ENCODE assay signal across 20 cellular contexts in genomic region chr1:239243003-239243402, GRCh38.
DNase-seq lines count a peak whose midpoint lies in the region; ATAC-seq and TF ChIP-seq lines count a peak whose summit lies in the region.
"Had no signal": no experiment of that assay in that cellular context is flagged by ENCODE, and none has a peak within 500 bp of the region (broad histone marks: within the 10 kb centered on the region; RNA-seq: fewer than 3 reads in every experiment).

No MANE protein-coding gene starts in this region.

- ATAC-seq in WTC11 (peak; percentile 95), GM21717 (IDR thresholded peaks at IDR 0.05; ENCODE audit: unreplicated experiment) (no peak)

- H3K4me1 Mint-ChIP-seq in H9 (peaks cover 18 to 21% of the 10 kb centered on the region in 2 experiments), WTC11 (peaks cover 28% of the 10 kb centered on the region)
- H3K4me1 Mint-ChIP-seq: CD8-positive, alpha-beta memory T cell had no signal

- peak overlapping the region; percentile 47 for H3K4me2 ChIP-seq in H9 (ENCODE audit: insufficient read depth, insufficient read length, low read length)
- no peak overlapping the region for H3K4me2 ChIP-seq in MM.1S (ENCODE audit: low read depth, low read length)
- H3K4me2 ChIP-seq in mesendoderm (ENCODE audit: low read length), result no peak overlapping the region

- POLR2A ChIA-PET in WTC11 (lab: Charles Lee), result no interaction called here

- H3T11ph ChIP-seq in H9 (ENCODE audit: low read length), result no peak overlapping the region

- H3K23me2 ChIP-seq in H9 (ENCODE audit: insufficient read length, low read depth, low read length, poor library complexity, severe bottlenecking), result no peaks in the 10 kb centered on the region

- H4K8ac ChIP-seq in H9 (replicated peaks; ENCODE audit: insufficient read length, low read depth, low read length) (no peak overlapping the region), mesendoderm (ENCODE audit: low read depth, low read length) (no peak overlapping the region)

- peak overlapping the region in 1 of 2 experiments; percentile 2; a peak in 1 of 5 replicates for H3K4me3 Mint-ChIP-seq in H9
- H3K4me3 Mint-ChIP-seq in WTC11, result peak overlapping the region; percentile 36
- H3K4me3 Mint-ChIP-seq: CD8-positive, alpha-beta memory T cell had no signal

- H4K5ac ChIP-seq in H9 (ENCODE audit: insufficient read length, low read depth, low read length), result no peak overlapping the region
- no peak overlapping the region for H4K5ac ChIP-seq in mesendoderm (ENCODE audit: low read length)

- H2BK120ac ChIP-seq in H9 (ENCODE audit: low read depth, low read length, poor library complexity, severe bottlenecking) (no peak overlapping the region), mesendoderm (ENCODE audit: low read depth, low read length) (no peak overlapping the region)

- no peak overlapping the region for H3K23ac ChIP-seq in H9 (ENCODE audit: insufficient read length, low read depth, low read length)
- no peak overlapping the region for H3K23ac ChIP-seq in mesendoderm (ENCODE audit: low read length)

- H3K4me3 ChIP-seq in MM.1S (ENCODE audit: low read length) (no peak overlapping the region), mesendoderm (ENCODE audit: low read length) (no peak overlapping the region)
- H3K4me3 ChIP-seq: SK-N-MC had no signal

- H2AK5ac ChIP-seq in H9 (ENCODE audit: insufficient read length, low read length) (no peak overlapping the region), mesendoderm (ENCODE audit: low read length) (no peak overlapping the region)

- DNase-seq in H9, result peak; percentile 36
- DNase-seq in MM.1S, result peak; percentile 37
- DNase-seq in WTC11 (ENCODE audit: low spot score), result no peak
- peak; percentile 28 for DNase-seq in mesendoderm
- DNase-seq in G401 (ENCODE audit: low spot score), result no peak
- DNase-seq in NCI-H748 (lab: John Stamatoyannopoulos, UW; ENCODE audit: unreplicated experiment), result no peak
- DNase-seq: C1 segment of cervical spinal cord; CD8-positive, alpha-beta memory T cell; DMS53; EL; HCEC 1CT; KBM-7; NCI-H1092 treated with DMSO at 0.1 percent for 48 hours; NCI-H2081; NCI-H2171 treated with DMSO at 0.1 percent for 48 hours; NCI-H446; NCI-H748 treated with DMSO at 0.1 percent for 48 hours; SHP77 had no signal

- H3K9ac ChIP-seq in H9 (ENCODE audit: extremely low read depth, insufficient read length, low read length), result no peak overlapping the region
- no peak overlapping the region for H3K9ac ChIP-seq in MM.1S (ENCODE audit: low read length)
- no peak overlapping the region for H3K9ac ChIP-seq in mesendoderm (ENCODE audit: low read length)

- no peak overlapping the region for H2BK20ac ChIP-seq in H9 (ENCODE audit: low read depth, low read length, poor library complexity, severe bottlenecking)

- H2BK12ac ChIP-seq in H9 (ENCODE audit: insufficient read length, low read depth, low read length), result no peak overlapping the region

- H4K91ac ChIP-seq in H9 (ENCODE audit: insufficient read length, low read depth, low read length), result no peak overlapping the region

- H3F3A ChIP-seq in MM.1S (ENCODE audit: insufficient read depth, low read length), result no peaks in the 10 kb centered on the region

- WGBS in H9 (ENCODE audit: extremely low coverage, insufficient read length, low lambda C conversion rate), result no CpG with 5 or more reads among the region's 2 CpGs
- WGBS in mesendoderm (ENCODE audit: extremely low coverage, insufficient coverage, low lambda C conversion rate), result no CpG with 5 or more reads among the region's 2 CpGs

- no peak overlapping the region for H2BK15ac ChIP-seq in H9 (ENCODE audit: low read depth, low read length)
- no peak overlapping the region for H2BK15ac ChIP-seq in mesendoderm (replicated peaks; ENCODE audit: low read depth)

- peak overlapping the region; percentile 66 to 89 (median 79) for H3K27ac Mint-ChIP-seq in H9
- H3K27ac Mint-ChIP-seq in WTC11, result peak overlapping the region; percentile 95
- H3K27ac Mint-ChIP-seq: CD8-positive, alpha-beta memory T cell had no signal

- H3K79me2 ChIP-seq in H9 (ENCODE audit: insufficient read depth, low read length) (no peaks in the 10 kb centered on the region), MM.1S (ENCODE audit: low read length) (no peaks in the 10 kb centered on the region), mesendoderm (ENCODE audit: control insufficient read depth, insufficient read depth, low read length) (no peaks in the 10 kb centered on the region)

- H3K27me3 ChIP-seq in H9 (ENCODE audit: insufficient read depth, low read length) (no peaks in the 10 kb centered on the region), MM.1S (replicated peaks; ENCODE audit: insufficient read depth, low read length) (no peaks in the 10 kb centered on the region), mesendoderm (ENCODE audit: insufficient read depth, low read length, poor library complexity) (no peaks in the 10 kb centered on the region)

- H3K36me3 Mint-ChIP-seq in H9 (ENCODE audit: insufficient read depth in 1 of 3, low read depth in 3 of 3) (no peaks in the 10 kb centered on the region), WTC11 (no peaks in the 10 kb centered on the region)
- H3K36me3 Mint-ChIP-seq: CD8-positive, alpha-beta memory T cell had no signal

- no peak overlapping the region for H3K14ac ChIP-seq in H9 (ENCODE audit: insufficient read depth, low read length)

- H3K56ac ChIP-seq in H9 (ENCODE audit: insufficient read length, low read depth, low read length), result no peak overlapping the region
- no peak overlapping the region for H3K56ac ChIP-seq in mesendoderm (ENCODE audit: low read length)

- H3K27me3 Mint-ChIP-seq in H9 (ENCODE audit: low read depth), result no peaks in the 10 kb centered on the region
- no peaks in the 10 kb centered on the region for H3K27me3 Mint-ChIP-seq in WTC11 (ENCODE audit: low read depth)
- H3K27me3 Mint-ChIP-seq: CD8-positive, alpha-beta memory T cell had no signal

- no peaks in the 10 kb centered on the region for H3K36me3 ChIP-seq in MM.1S (replicated peaks; ENCODE audit: insufficient read depth, low read length)
- H3K36me3 ChIP-seq in mesendoderm (ENCODE audit: control insufficient read depth, insufficient read depth, low read length), result no peaks in the 10 kb centered on the region

- CTCF ChIA-PET in WTC11 (lab: Charles Lee), result no interaction called here

- H2BK5ac ChIP-seq in H9 (ENCODE audit: insufficient read length, low read length), result no peak overlapping the region
- H2BK5ac ChIP-seq in mesendoderm (ENCODE audit: low read length), result no peak overlapping the region

- H3K9me2 ChIP-seq in MM.1S (replicated peaks; ENCODE audit: insufficient read depth, low read length), result no peaks in the 10 kb centered on the region

- no peak overlapping the region for H3K4ac ChIP-seq in H9 (ENCODE audit: low read depth, low read length)
- H3K4ac ChIP-seq in mesendoderm (ENCODE audit: low read depth, low read length), result no peak overlapping the region

- H3K4me1 ChIP-seq in H9 (ENCODE audit: insufficient read depth, low read length) (peaks cover 2% of the 10 kb centered on the region; the same call in 1 of the 2 replicates), MM.1S (ENCODE audit: low read length) (no peaks in the 10 kb centered on the region), mesendoderm (ENCODE audit: control insufficient read depth, low read depth, low read length) (no peaks in the 10 kb centered on the region)

- TF ChIP-seq CTCF in H9 (conservative IDR thresholded peaks at IDR 0.05), result no peak
- no peak for TF ChIP-seq CTCF in MM.1S (IDR thresholded peaks at IDR 0.05; ENCODE audit: low read length)
- TF ChIP-seq CTCF in WTC11 (IDR thresholded peaks at IDR 0.05), result no peak

- peak overlapping the region; percentile 88 for H3K27ac ChIP-seq in H9 (ENCODE audit: insufficient read length, low read depth, low read length)
- no peak overlapping the region for H3K27ac ChIP-seq in MM.1S (ENCODE audit: low read length)
- H3K27ac ChIP-seq in mesendoderm (ENCODE audit: low read depth, low read length), result no peak overlapping the region
- H3K27ac ChIP-seq: SK-N-MC had no signal

- in situ Hi-C loops in G401 (cut with HindIII; ENCODE audit: low sequenced_read_pairs), result no loop called here

- H2AFZ ChIP-seq in H9 (ENCODE audit: low read length), result no peak overlapping the region
- H2AFZ ChIP-seq in MM.1S (ENCODE audit: low read length), result no peak overlapping the region

- H3K18ac ChIP-seq in H9 (ENCODE audit: insufficient read length, low read depth, low read length) (no peak overlapping the region), mesendoderm (ENCODE audit: low read length) (peak overlapping the region; percentile 39)

- H3K9me3 ChIP-seq in H9 (ENCODE audit: control insufficient read depth, low read depth, low read length) (no peaks in the 10 kb centered on the region), MM.1S (replicated peaks; ENCODE audit: insufficient read depth, low read length) (no peaks in the 10 kb centered on the region)

- H4K20me1 ChIP-seq in H9 (ENCODE audit: control insufficient read depth, insufficient read depth, insufficient read length) (no peaks in the 10 kb centered on the region), MM.1S (ENCODE audit: insufficient read depth, low read length) (no peaks in the 10 kb centered on the region)

- no peaks in the 10 kb centered on the region for H3K9me3 Mint-ChIP-seq in H9
- no peaks in the 10 kb centered on the region for H3K9me3 Mint-ChIP-seq in WTC11

- H3K79me1 ChIP-seq in H9 (ENCODE audit: insufficient read depth, low read depth, low read length, poor library complexity, severe bottlenecking) (no peaks in the 10 kb centered on the region), mesendoderm (ENCODE audit: low read length) (no peaks in the 10 kb centered on the region)

TF ChIP-seq in WTC11, 78 proteins besides CTCF, POLR2A, EP300 and RAD21 (continues in another document):
- TF ChIP-seq PREB (CRISPR knock-in tag; IDR thresholded peaks at IDR 0.05; ENCODE audit: borderline replicate concordance) (no peak), JAZF1 (CRISPR knock-in tag; IDR thresholded peaks at IDR 0.05) (no peak), ZBTB43 (CRISPR knock-in tag; IDR thresholded peaks at IDR 0.05) (no peak)

Comparison
In these comparisons a context has a peak if more than half of its experiments do, and no peak if none do; other contexts are left out.
1. DNase-seq: peak in H9 (single experiment), MM.1S (single experiment) and mesendoderm (single experiment); none in WTC11 (single experiment), G401 (single experiment) and NCI-H748 (single experiment).